ENCODE assay signal across 19 cellular contexts in genomic region chr22:37601203-37601539, GRCh38. TPM values are rescaled to one million over a fixed set of nuclear protein-coding genes. Genes with fewer than 3 reads are reported as not detected.
A peak's percentile ranks its signal among the peaks of the same experiment; 100 is the strongest.
DNase-seq lines count a peak whose midpoint lies in the region; FAIRE-seq and TF ChIP-seq lines count a peak whose summit lies in the region.
"Had no signal": no experiment of that assay in that cellular context is flagged by ENCODE, and none has a peak within 500 bp of the region (broad histone marks: within the 10 kb centered on the region; RNA-seq: fewer than 3 reads in every experiment).

No MANE protein-coding gene starts in this region.

- no peaks in the 10 kb centered on the region for H3F3A ChIP-seq in MM.1S (ENCODE audit: insufficient read depth, low read length)

- no peak overlapping the region for H3K4ac ChIP-seq in neuronal stem cell (ENCODE audit: low read length)

- no peak overlapping the region for H2BK15ac ChIP-seq in neuronal stem cell (ENCODE audit: low read length)

- H3K79me2 ChIP-seq in MM.1S (ENCODE audit: low read length) = no peaks in the 10 kb centered on the region

- POLR2A ChIA-PET in Caco-2 (lab: Charles Lee) = no interaction called here

- H3K27me3 ChIP-seq in Caco-2 (replicated peaks; ENCODE audit: control insufficient read depth, insufficient read depth, low read length) (no peaks in the 10 kb centered on the region), MM.1S (replicated peaks; ENCODE audit: insufficient read depth, low read length) (peaks cover 30% of the 10 kb centered on the region), colonic mucosa (no peaks in the 10 kb centered on the region), neuronal stem cell (ENCODE audit: control insufficient read depth in 3 of 3, insufficient read depth in 3 of 3, low read depth in 1 of 3, low read length in 3 of 3) (peaks cover 0 to 7% (median 0%) of the 10 kb centered on the region in 3 experiments)

- H4K8ac ChIP-seq in neuronal stem cell (ENCODE audit: low read depth, low read length) = no peak overlapping the region

- DNase-seq in Caco-2 (no peak), MM.1S (no peak), colonic mucosa (no peak), neuronal stem cell (ENCODE audit: low spot score) (no peak), GM12891 (ENCODE audit: insufficient read length, low spot score) (no peak)
- no peak for DNase-seq in stimulated activated naive CD4-positive, alpha-beta T cell (lab: John Stamatoyannopoulos, UW)
- DNase-seq in activated T-helper 1 cell treated with anti-CD3 and anti-CD28 coated beads, Interleukin-12 subunit alpha, Interleukin-12 subunit beta, Interleukin-2, Interleukin-4 antibody, amounts not matched to agents 30 ng/mL and 10 ng/mL and 1 ng/mL, durations not matched to agents 14 hours and 24 hours and 36 hours (ENCODE audit: low spot score) = no peak
- DNase-seq in activated naive CD4-positive, alpha-beta T cell treated with anti-CD3 and anti-CD28 coated beads, Interleukin-2, amount 50 U/mL, for 16 hours = no peak
- DNase-seq: activated CD4-positive, alpha-beta T cell treated with anti-CD3 and anti-CD28 coated beads, Interleukin-2, amount 10 ng/mL, durations not matched to agents 24 days and 14 days; activated T-cell treated with anti-CD3 and anti-CD28 coated beads, Interleukin-2, amount 50 U/mL, for 48 hours; aorta; DMS79 treated with DMSO at 0.1 percent for 48 hours; lower lobe of right lung; NCI-H2081; NCI-H748 treated with DMSO at 0.1 percent for 48 hours; stimulated activated naive B cell treated with anti-CD40 and anti-IgM and Interleukin-4, amounts not matched to agents 10 μg/mL and 1 μg/mL and 100 μg/mL, for 72 hours had no signal

- H3K79me1 ChIP-seq in neuronal stem cell (ENCODE audit: low read depth, low read length) = no peaks in the 10 kb centered on the region

- H3K27ac Mint-ChIP-seq in Caco-2 (ENCODE audit: unreplicated experiment) = peak overlapping the region; percentile 85
- no peak overlapping the region for H3K27ac Mint-ChIP-seq in activated T-helper 1 cell treated with anti-CD3 and anti-CD28 coated beads, Interleukin-12 subunit alpha, Interleukin-12 subunit beta, Interleukin-2, Interleukin-4 antibody, amounts not matched to agents 30 ng/mL and 10 ng/mL and 1 ng/mL, durations not matched to agents 14 hours and 24 hours and 36 hours
- H3K27ac Mint-ChIP-seq: stimulated activated naive B cell treated with anti-CD40 and anti-IgM and Interleukin-4, amounts not matched to agents 10 μg/mL and 1 μg/mL and 100 μg/mL, for 72 hours had no signal

- H3K9me2 ChIP-seq in MM.1S (replicated peaks; ENCODE audit: insufficient read depth, low read length) = no peaks in the 10 kb centered on the region

- peak overlapping the region; percentile 72 for H3K4me3 Mint-ChIP-seq in Caco-2 (ENCODE audit: unreplicated experiment)
- H3K4me3 Mint-ChIP-seq in activated T-helper 1 cell treated with anti-CD3 and anti-CD28 coated beads, Interleukin-12 subunit alpha, Interleukin-12 subunit beta, Interleukin-2, Interleukin-4 antibody, amounts not matched to agents 30 ng/mL and 10 ng/mL and 1 ng/mL, durations not matched to agents 14 hours and 24 hours and 36 hours = no peak overlapping the region
- H3K4me3 Mint-ChIP-seq: activated CD4-positive, alpha-beta T cell treated with anti-CD3 and anti-CD28 coated beads, Interleukin-2, amount 10 ng/mL, durations not matched to agents 24 days and 14 days; stimulated activated naive B cell treated with anti-CD40 and anti-IgM and Interleukin-4, amounts not matched to agents 10 μg/mL and 1 μg/mL and 100 μg/mL, for 72 hours had no signal

- FAIRE-seq in GM12891 (lab: Jason Lieb, UNC) = no peak

- no peak for TF ChIP-seq POLR2A in GM12891 (IDR thresholded peaks at IDR 0.05; ENCODE audit: low read depth, low read length)

- H2BK120ac ChIP-seq in neuronal stem cell (ENCODE audit: low read depth, low read length) = no peak overlapping the region

- no peaks in the 10 kb centered on the region for H3K36me3 Mint-ChIP-seq in Caco-2 (ENCODE audit: insufficient read depth, unreplicated experiment)
- H3K36me3 Mint-ChIP-seq in activated T-helper 1 cell treated with anti-CD3 and anti-CD28 coated beads, Interleukin-12 subunit alpha, Interleukin-12 subunit beta, Interleukin-2, Interleukin-4 antibody, amounts not matched to agents 30 ng/mL and 10 ng/mL and 1 ng/mL, durations not matched to agents 14 hours and 24 hours and 36 hours (ENCODE audit: low read depth) = peaks cover 1% of the 10 kb centered on the region
- H3K36me3 Mint-ChIP-seq: stimulated activated naive B cell treated with anti-CD40 and anti-IgM and Interleukin-4, amounts not matched to agents 10 μg/mL and 1 μg/mL and 100 μg/mL, for 72 hours had no signal

- H3K9me3 ChIP-seq in Caco-2 (no peaks in the 10 kb centered on the region), MM.1S (replicated peaks; ENCODE audit: insufficient read depth, low read length) (no peaks in the 10 kb centered on the region), colonic mucosa (no peaks in the 10 kb centered on the region), neuronal stem cell (replicated peaks in 1 of 2; ENCODE audit: control insufficient read depth in 2 of 2, insufficient read depth in 1 of 2, low read depth in 1 of 2, low read length in 2 of 2) (no peaks in the 10 kb centered on the region)
- H3K9me3 ChIP-seq: lower lobe of right lung had no signal

- no peak overlapping the region for H3K9ac ChIP-seq in MM.1S (ENCODE audit: low read length)
- peak overlapping the region in 1 of 2 donors; percentile 55 for H3K9ac ChIP-seq in colonic mucosa (ENCODE audit: low read depth in 2 of 2, low read length in 2 of 2)
- H3K9ac ChIP-seq in neuronal stem cell (ENCODE audit: low read depth, low read length, poor library complexity) = no peak overlapping the region

- H3K4me1 Mint-ChIP-seq in Caco-2 (ENCODE audit: low read depth, unreplicated experiment) = peaks cover 25% of the 10 kb centered on the region
- peaks cover 23% of the 10 kb centered on the region for H3K4me1 Mint-ChIP-seq in activated T-helper 1 cell treated with anti-CD3 and anti-CD28 coated beads, Interleukin-12 subunit alpha, Interleukin-12 subunit beta, Interleukin-2, Interleukin-4 antibody, amounts not matched to agents 30 ng/mL and 10 ng/mL and 1 ng/mL, durations not matched to agents 14 hours and 24 hours and 36 hours (ENCODE audit: low read depth)

- no peak overlapping the region for H3K23ac ChIP-seq in neuronal stem cell (ENCODE audit: low read depth, low read length, poor library complexity)

- peak overlapping the region; percentile 23 for H3K4me3 ChIP-seq in Caco-2 (ENCODE audit: low read depth, low read length)
- peak overlapping the region; percentile 24; the same call in 1 of the 2 replicates for H3K4me3 ChIP-seq in MM.1S (ENCODE audit: low read length)
- no peak overlapping the region for H3K4me3 ChIP-seq in colonic mucosa
- no peak overlapping the region for H3K4me3 ChIP-seq in neuronal stem cell (ENCODE audit: low read length in 2 of 2)
- H3K4me3 ChIP-seq: lower lobe of right lung had no signal

- no peaks in the 10 kb centered on the region for H4K20me1 ChIP-seq in MM.1S (ENCODE audit: insufficient read depth, low read length)

- H4K91ac ChIP-seq in neuronal stem cell (ENCODE audit: low read depth, low read length, poor library complexity) = no peak overlapping the region

- no peak for TF ChIP-seq CTCF in Caco-2 (IDR thresholded peaks at IDR 0.05; ENCODE audit: insufficient read depth in 1 of 2, low read depth in 1 of 2, low read length in 1 of 2, severe bottlenecking in 1 of 2, unreplicated experiment in 1 of 2)
- no peak for TF ChIP-seq CTCF in MM.1S (IDR thresholded peaks at IDR 0.05; ENCODE audit: low read length)
- TF ChIP-seq CTCF in colonic mucosa (IDR thresholded peaks at IDR 0.05) = no peak

- H3K36me3 ChIP-seq in Caco-2 (ENCODE audit: control insufficient read depth, insufficient read depth, low read length) = no peaks in the 10 kb centered on the region
- no peaks in the 10 kb centered on the region for H3K36me3 ChIP-seq in MM.1S (replicated peaks; ENCODE audit: insufficient read depth, low read length)
- no peaks in the 10 kb centered on the region for H3K36me3 ChIP-seq in colonic mucosa
- H3K36me3 ChIP-seq in neuronal stem cell (replicated peaks in 1 of 2; ENCODE audit: control insufficient read depth in 2 of 2, insufficient read depth in 2 of 2, low read length in 2 of 2) = no peaks in the 10 kb centered on the region
- H3K36me3 ChIP-seq: lower lobe of right lung had no signal

- H3K9me3 Mint-ChIP-seq in Caco-2 (ENCODE audit: unreplicated experiment) = no peaks in the 10 kb centered on the region
- no peaks in the 10 kb centered on the region for H3K9me3 Mint-ChIP-seq in activated T-helper 1 cell treated with anti-CD3 and anti-CD28 coated beads, Interleukin-12 subunit alpha, Interleukin-12 subunit beta, Interleukin-2, Interleukin-4 antibody, amounts not matched to agents 30 ng/mL and 10 ng/mL and 1 ng/mL, durations not matched to agents 14 hours and 24 hours and 36 hours
- H3K9me3 Mint-ChIP-seq: activated CD4-positive, alpha-beta T cell treated with anti-CD3 and anti-CD28 coated beads, Interleukin-2, amount 10 ng/mL, durations not matched to agents 24 days and 14 days; stimulated activated naive B cell treated with anti-CD40 and anti-IgM and Interleukin-4, amounts not matched to agents 10 μg/mL and 1 μg/mL and 100 μg/mL, for 72 hours had no signal

- H3K27ac ChIP-seq in MM.1S (ENCODE audit: low read length) = no peak overlapping the region
- peak overlapping the region; percentile 64 for H3K27ac ChIP-seq in colonic mucosa
- no peak overlapping the region for H3K27ac ChIP-seq in neuronal stem cell (replicated peaks; ENCODE audit: low read length)
- H3K27ac ChIP-seq: lower lobe of right lung had no signal

- H2BK12ac ChIP-seq in neuronal stem cell (ENCODE audit: low read length) = no peak overlapping the region

- BruUV-seq in Caco-2 (replicated peaks; lab: Mats Ljungman, UMichigan) = TSS peak; percentile 39

- no peak overlapping the region for H3K18ac ChIP-seq in neuronal stem cell (ENCODE audit: low read length)

- no CpG with 5 or more reads among the region's 4 CpGs for WGBS in neuronal stem cell (ENCODE audit: extremely low coverage in 2 of 2, insufficient read length in 2 of 2, insufficient replicate concordance in 1 of 2), 2 donors

- no peak overlapping the region for H2BK5ac ChIP-seq in neuronal stem cell (ENCODE audit: low read length)

- H3K27me3 Mint-ChIP-seq in Caco-2 (ENCODE audit: insufficient read depth, unreplicated experiment) = no peaks in the 10 kb centered on the region
- H3K27me3 Mint-ChIP-seq in activated T-helper 1 cell treated with anti-CD3 and anti-CD28 coated beads, Interleukin-12 subunit alpha, Interleukin-12 subunit beta, Interleukin-2, Interleukin-4 antibody, amounts not matched to agents 30 ng/mL and 10 ng/mL and 1 ng/mL, durations not matched to agents 14 hours and 24 hours and 36 hours (ENCODE audit: insufficient read depth) = peaks cover 8% of the 10 kb centered on the region

- no peak overlapping the region for H3K14ac ChIP-seq in neuronal stem cell (ENCODE audit: low read length)

- CTCF ChIA-PET in Caco-2 (lab: Charles Lee) = interaction anchor here (1.2 to 1.7 kb wide), 2 partner anchors 9 to 34 kb away, joined by 5 to 13 read pairs; no protein-coding TSS in a partner anchor

- H3K4me1 ChIP-seq in Caco-2 = peaks cover 8% of the 10 kb centered on the region
- no peaks in the 10 kb centered on the region for H3K4me1 ChIP-seq in MM.1S (ENCODE audit: low read length)
- H3K4me1 ChIP-seq in colonic mucosa = no peaks in the 10 kb centered on the region
- peaks cover 3 to 4% of the 10 kb centered on the region in 2 donors for H3K4me1 ChIP-seq in neuronal stem cell (ENCODE audit: control insufficient read depth in 2 of 2, insufficient read depth in 1 of 2, low read depth in 1 of 2, low read length in 2 of 2)

- H3K4me2 ChIP-seq in MM.1S (ENCODE audit: low read depth, low read length) (peak overlapping the region; percentile 53; the same call in 1 of the 2 replicates), neuronal stem cell (ENCODE audit: insufficient read depth, low read length, poor library complexity, severe bottlenecking) (peak overlapping the region; percentile 51)

- H2AK5ac ChIP-seq in neuronal stem cell (ENCODE audit: low read depth, low read length) = no peak overlapping the region

- H2AFZ ChIP-seq in MM.1S (ENCODE audit: low read length) (peak overlapping the region; percentile 60), neuronal stem cell (ENCODE audit: low read length) (peak overlapping the region; percentile 82)

- intact Hi-C loops in Caco-2 (cut with micrococcal nuclease; ENCODE audit: unreplicated experiment) (loop anchor here (10.0 kb wide), 1 partner anchor 84 kb away; the partner anchor contains the start of gene NOL12), colonic mucosa (cut with DNase I) (no loop called here)
- intact Hi-C loops in activated T-helper 1 cell treated with anti-CD3 and anti-CD28 coated beads, Interleukin-12 subunit alpha, Interleukin-12 subunit beta, Interleukin-2, Interleukin-4 antibody, amounts not matched to agents 30 ng/mL and 10 ng/mL and 1 ng/mL, durations not matched to agents 14 hours and 24 hours and 36 hours (cut with micrococcal nuclease) = no loop called here

RNA-seq across cellular contexts. Expression of gene GGA1, which starts 7.5 kb away (rescaled TPM):
- 65.7 and 72.8 TPM in 2 replicates for total RNA-seq in Caco-2 (2022)
- total RNA-seq in colonic mucosa = 10 to 100 TPM; 45.7 to 90.2 TPM
- 32.1 TPM for polyA plus RNA-seq in neuronal stem cell (2013, experiment 1 of 2)
- polyA plus RNA-seq in neuronal stem cell (2013, experiment 2 of 2) = 31.4 TPM
- 70.8 and 78.9 TPM in 2 replicates for total RNA-seq in activated T-helper 1 cell treated with anti-CD3 and anti-CD28 coated beads, Interleukin-12 subunit alpha, Interleukin-12 subunit beta, Interleukin-2, Interleukin-4 antibody, amounts not matched to agents 30 ng/mL and 10 ng/mL and 1 ng/mL, durations not matched to agents 14 hours and 24 hours and 36 hours
- 44.9 TPM for polyA plus RNA-seq in GM12891 (2012; ENCODE audit: low read depth, missing spikeins)

RNA-seq across cellular contexts. Expression of gene LGALS2, which starts 21.3 kb away (rescaled TPM):
- total RNA-seq in Caco-2 (2022) (33.2 and 35.2 TPM in 2 replicates), colonic mucosa (100 to 1,000 TPM; 118 to 160 TPM)
- polyA plus RNA-seq in neuronal stem cell (2013, experiment 1 of 2) = not detected
- not detected for polyA plus RNA-seq in neuronal stem cell (2013, experiment 2 of 2)
- not detected in 2 replicates for total RNA-seq in activated T-helper 1 cell treated with anti-CD3 and anti-CD28 coated beads, Interleukin-12 subunit alpha, Interleukin-12 subunit beta, Interleukin-2, Interleukin-4 antibody, amounts not matched to agents 30 ng/mL and 10 ng/mL and 1 ng/mL, durations not matched to agents 14 hours and 24 hours and 36 hours
- 1.1 TPM for polyA plus RNA-seq in GM12891 (2012; ENCODE audit: low read depth, missing spikeins)
- total RNA-seq: activated CD4-positive, alpha-beta T cell treated with anti-CD3 and anti-CD28 coated beads, Interleukin-2, amount 10 ng/mL, durations not matched to agents 24 days and 14 days; dermis blood vessel endothelial cell; M059J; skeletal muscle tissue had no signal

RNA-seq across cellular contexts. Expression of gene SH3BP1, which starts 38.3 kb away (rescaled TPM):
- 19.8 and 20.7 TPM in 2 replicates for total RNA-seq in Caco-2 (2022)
- total RNA-seq in colonic mucosa = 100 to 1,000 TPM in 1 of 2 donors, 10 to 100 TPM in 1; 91.8 to 125 TPM
- 14.6 TPM for polyA plus RNA-seq in neuronal stem cell (2013, experiment 1 of 2)
- polyA plus RNA-seq in neuronal stem cell (2013, experiment 2 of 2) = 14.3 TPM
- total RNA-seq in activated T-helper 1 cell treated with anti-CD3 and anti-CD28 coated beads, Interleukin-12 subunit alpha, Interleukin-12 subunit beta, Interleukin-2, Interleukin-4 antibody, amounts not matched to agents 30 ng/mL and 10 ng/mL and 1 ng/mL, durations not matched to agents 14 hours and 24 hours and 36 hours = 110 and 116 TPM in 2 replicates
- 58.1 TPM for polyA plus RNA-seq in GM12891 (2012; ENCODE audit: low read depth, missing spikeins)

RNA-seq across cellular contexts. Expression of gene CDC42EP1, which starts 40.9 kb away (rescaled TPM):
- total RNA-seq in Caco-2 (2022) (75.0 and 76.1 TPM in 2 replicates), colonic mucosa (10 to 100 TPM; 66.1 to 97.0 TPM)
- polyA plus RNA-seq in neuronal stem cell (2013, experiment 1 of 2) = 16.9 TPM
- 16.2 TPM for polyA plus RNA-seq in neuronal stem cell (2013, experiment 2 of 2)
- 1.1 and 1.5 TPM in 2 replicates for total RNA-seq in activated T-helper 1 cell treated with anti-CD3 and anti-CD28 coated beads, Interleukin-12 subunit alpha, Interleukin-12 subunit beta, Interleukin-2, Interleukin-4 antibody, amounts not matched to agents 30 ng/mL and 10 ng/mL and 1 ng/mL, durations not matched to agents 14 hours and 24 hours and 36 hours
- polyA plus RNA-seq in GM12891 (2012; ENCODE audit: low read depth, missing spikeins) = not detected

RNA-seq across cellular contexts. Expression of gene PDXP, which starts 57.4 kb away (rescaled TPM):
- 24.1 and 24.5 TPM in 2 replicates for total RNA-seq in Caco-2 (2022)
- 10 to 100 TPM; 24.5 to 34.0 TPM for total RNA-seq in colonic mucosa
- 46.4 TPM for polyA plus RNA-seq in neuronal stem cell (2013, experiment 1 of 2)
- 44.0 TPM for polyA plus RNA-seq in neuronal stem cell (2013, experiment 2 of 2)
- 47.0 and 50.4 TPM in 2 replicates for total RNA-seq in activated T-helper 1 cell treated with anti-CD3 and anti-CD28 coated beads, Interleukin-12 subunit alpha, Interleukin-12 subunit beta, Interleukin-2, Interleukin-4 antibody, amounts not matched to agents 30 ng/mL and 10 ng/mL and 1 ng/mL, durations not matched to agents 14 hours and 24 hours and 36 hours
- 28.3 TPM for polyA plus RNA-seq in GM12891 (2012; ENCODE audit: low read depth, missing spikeins)

Comparison
In these comparisons a context has a peak if more than half of its experiments do, and no peak if none do; other contexts are left out.
1. H3K4me3 ChIP-seq: peak in Caco-2 (single experiment) and MM.1S (single experiment); none in colonic mucosa (single experiment) and neuronal stem cell (0 of 2).
2. RNA of gene LGALS2, which starts 21.3 kb away (total RNA-seq): 118 to 160 TPM in colonic mucosa and 33.2 to 35.2 TPM in Caco-2; not detected in activated T-helper 1 cell treated with anti-CD3 and anti-CD28 coated beads, Interleukin-12 subunit alpha, Interleukin-12 subunit beta, Interleukin-2, Interleukin-4 antibody, amounts not matched to agents 30 ng/mL and 10 ng/mL and 1 ng/mL, durations not matched to agents 14 hours and 24 hours and 36 hours; every median in the first group is over 10 times any median in the second.